ENCODE assay signal across 19 cellular contexts in genomic region chr3:47000198-47000815, GRCh38. TPM values are rescaled to one million over a fixed set of nuclear protein-coding genes. Genes with fewer than 3 reads are reported as not detected.
A peak's percentile ranks its signal among the peaks of the same experiment; 100 is the strongest.
DNase-seq lines count a peak whose midpoint lies in the region; ATAC-seq and TF ChIP-seq lines count a peak whose summit lies in the region.
"Had no signal": no experiment of that assay in that cellular context is flagged by ENCODE, and none has a peak within 500 bp of the region (broad histone marks: within the 10 kb centered on the region; RNA-seq: fewer than 3 reads in every experiment).

No MANE protein-coding gene starts in this region.

- no peak overlapping the region for H4K8ac ChIP-seq in IMR-90 (ENCODE audit: low read depth in 2 of 2, low read length in 2 of 2)

- no peak overlapping the region for H2BK20ac ChIP-seq in IMR-90 (ENCODE audit: low read depth, low read length)

- H2AK9ac ChIP-seq in IMR-90 (replicated peaks; ENCODE audit: low read depth, low read length, poor library complexity) = peak overlapping the region; percentile 34

- H3K36me3 Mint-ChIP-seq in progenitor cell of endocrine pancreas (ENCODE audit: insufficient read depth) = peaks cover 12% of the 10 kb centered on the region

- H3K27ac Mint-ChIP-seq in progenitor cell of endocrine pancreas = peak overlapping the region; percentile 45
- H3K27ac Mint-ChIP-seq: activated B cell treated with CpG ODN at 0.5 μM for 24 hours; activated naive CD8-positive, alpha-beta T cell treated with anti-CD3 and anti-CD28 coated beads, Interleukin-2, amount 10 ng/mL, durations not matched to agents 7 days and 5 days had no signal

- H2AK5ac ChIP-seq in IMR-90 (ENCODE audit: low read depth, low read length) = peak overlapping the region; percentile 57

- in situ Hi-C loops in IMR-90 (cut with MboI; ENCODE audit: low sequenced_read_pairs) = no loop called here

- H3K4ac ChIP-seq in IMR-90 (ENCODE audit: low read depth, low read length) = 0 out of 2 replicates have a peak overlapping the region, but pooled peaks have one; percentile 7

- CTCF ChIA-PET in SK-N-SH (lab: Yijun Ruan, JAX) = interaction anchor here (0.7 to 4.8 kb wide), 5 partner anchors 20 to 283 kb away, joined by 3 to 44 read pairs (median 12); partner anchors contain the start of gene NBEAL2
- CTCF ChIA-PET in IMR-90 (lab: Yijun Ruan, JAX) = no interaction called here

- no peaks in the 10 kb centered on the region for H3K79me1 ChIP-seq in IMR-90 (ENCODE audit: low read depth in 1 of 2, low read length in 2 of 2)

- H4K20me1 ChIP-seq in SK-N-SH (ENCODE audit: insufficient read depth) (no peaks in the 10 kb centered on the region), IMR-90 (ENCODE audit: insufficient read depth, low read length) (no peaks in the 10 kb centered on the region)

- POLR2A ChIA-PET in SK-N-SH (lab: Yijun Ruan, JAX) (interaction anchor here (0.6 kb wide), 1 partner anchor 80 kb away, joined by 3 read pairs; no protein-coding TSS in a partner anchor), IMR-90 (lab: Charles Lee; ENCODE audit: unreplicated experiment) (no interaction called here)

- H3K79me2 ChIP-seq in SK-N-SH (ENCODE audit: insufficient read depth) = no peaks in the 10 kb centered on the region

- BruUV-seq in IMR-90 (replicated peaks; lab: Mats Ljungman, UMichigan) = no TSS peak

- intact Hi-C loops in IMR-90 (cut with micrococcal nuclease) = no loop called here

- H2AFZ ChIP-seq in SK-N-SH (ENCODE audit: low read depth) (no peak overlapping the region), IMR-90 (replicated peaks; ENCODE audit: low read length, poor library complexity) (no peak overlapping the region)

- H3K9me1 ChIP-seq in IMR-90 (ENCODE audit: insufficient read depth, low read length) = peaks cover 6% of the 10 kb centered on the region; the same call in 1 of the 2 replicates

- H3K9ac ChIP-seq in SK-N-SH (no peak overlapping the region), IMR-90 (ENCODE audit: low read depth, low read length) (no peak overlapping the region)

- H3K9me3 Mint-ChIP-seq in progenitor cell of endocrine pancreas (ENCODE audit: low read depth) = no peaks in the 10 kb centered on the region
- H3K9me3 Mint-ChIP-seq: activated B cell treated with CpG ODN at 0.5 μM for 24 hours; activated naive CD8-positive, alpha-beta T cell treated with anti-CD3 and anti-CD28 coated beads, Interleukin-2, amount 10 ng/mL, durations not matched to agents 7 days and 5 days; naive thymus-derived CD8-positive, alpha-beta T cell had no signal

- DNase-seq in SK-N-SH (peak; percentile 13), IMR-90 (peak; percentile 46), progenitor cell of endocrine pancreas (ENCODE audit: low spot score, unreplicated experiment) (no peak), suprapubic skin (ENCODE audit: low spot score in 2 of 2) (no peak), amygdala (lab: John Stamatoyannopoulos, UW) (no peak), SIG-M5 treated with dmso at 0.1 percent for 504 hours (lab: John Stamatoyannopoulos, UW; ENCODE audit: unreplicated experiment) (no peak)
- DNase-seq in effector memory CD4-positive, alpha-beta T cell = no peak
- DNase-seq: activated B cell treated with CpG ODN at 0.5 μM for 24 hours; activated CD8-positive, alpha-beta memory T cell treated with anti-CD3 and anti-CD28 coated beads, Interleukin-2, amount 50 U/mL, for 48 hours; activated naive CD8-positive, alpha-beta T cell treated with anti-CD3 and anti-CD28 coated beads, Interleukin-2, amount 10 ng/mL, durations not matched to agents 7 days and 5 days; NCI-H1105 treated with DMSO at 0.1 percent for 48 hours; NCI-H2227 treated with DMSO at 0.1 percent for 48 hours; SW 1271 had no signal

- H3K27ac ChIP-seq in SK-N-SH (ENCODE audit: low read depth in 2 of 2, low read length in 1 of 2) = no peak overlapping the region
- no peak overlapping the region for H3K27ac ChIP-seq in IMR-90 (ENCODE audit: insufficient read depth, low read length)
- peak overlapping the region; percentile 12 for H3K27ac ChIP-seq in effector memory CD4-positive, alpha-beta T cell (ENCODE audit: insufficient read depth, low read length, poor library complexity, severe bottlenecking)
- H3K27ac ChIP-seq in suprapubic skin = no peak overlapping the region
- H3K27ac ChIP-seq: A549, heart left ventricle, left lung had no signal

- no peak overlapping the region for H3K4me3 ChIP-seq in SK-N-SH (ENCODE audit: low read depth in 2 of 2, low read length in 1 of 2)
- H3K4me3 ChIP-seq in IMR-90 (ENCODE audit: insufficient read depth, low read depth, low read length) = no peak overlapping the region
- no peak overlapping the region for H3K4me3 ChIP-seq in effector memory CD4-positive, alpha-beta T cell (ENCODE audit: insufficient read depth, low read depth, low read length, poor library complexity, severe bottlenecking)
- no peak overlapping the region for H3K4me3 ChIP-seq in suprapubic skin
- H3K4me3 ChIP-seq: A549, heart left ventricle, left lung had no signal

- no peak overlapping the region for H4K91ac ChIP-seq in IMR-90 (ENCODE audit: insufficient read depth, low read depth, low read length)

- H3K4me2 ChIP-seq in SK-N-SH = no peak overlapping the region
- H3K4me2 ChIP-seq in IMR-90 (ENCODE audit: low read depth, low read length) = no peak overlapping the region
- H3K4me2 ChIP-seq: A549 had no signal

- no peak for ATAC-seq in SK-N-SH treated with all-trans-retinoic acid at 6 μM for 48 hours
- ATAC-seq in IMR-90 (ENCODE audit: low read depth) = peak; percentile 55
- ATAC-seq: A549; heart left ventricle; left lung; naive thymus-derived CD8-positive, alpha-beta T cell; right cardiac atrium had no signal

- H3K4me1 ChIP-seq in SK-N-SH (ENCODE audit: control insufficient read depth in 1 of 2, insufficient read depth in 2 of 2, low read depth in 1 of 2, low read length in 1 of 2) (peaks cover 0 to 2% of the 10 kb centered on the region in 2 experiments; a peak in 1 of 4 replicates), IMR-90 (ENCODE audit: control insufficient read depth, insufficient read depth, low read length) (peaks cover 5% of the 10 kb centered on the region; the same call in 1 of the 2 replicates), suprapubic skin (no peaks in the 10 kb centered on the region)
- H3K4me1 ChIP-seq in effector memory CD4-positive, alpha-beta T cell (ENCODE audit: control insufficient read depth, insufficient read depth, low read length, poor library complexity, severe bottlenecking) = peaks cover 15% of the 10 kb centered on the region

- TF ChIP-seq POLR2A in IMR-90 (IDR thresholded peaks at IDR 0.05; ENCODE audit: low read depth, low read length) (no peak), suprapubic skin (IDR thresholded peaks at IDR 0.05) (no peak)

- H3K9me3 ChIP-seq in SK-N-SH = no peaks in the 10 kb centered on the region
- H3K9me3 ChIP-seq in IMR-90 (ENCODE audit: control insufficient read depth, insufficient read depth, low read length) = no peaks in the 10 kb centered on the region
- H3K9me3 ChIP-seq in effector memory CD4-positive, alpha-beta T cell (ENCODE audit: control insufficient read depth, low read length) = no peaks in the 10 kb centered on the region
- no peaks in the 10 kb centered on the region for H3K9me3 ChIP-seq in suprapubic skin
- H3K9me3 ChIP-seq: A549, heart left ventricle, left lung had no signal

- no peak overlapping the region for H4K5ac ChIP-seq in IMR-90 (ENCODE audit: low read depth, low read length)

- no peak for TF ChIP-seq EP300 in SK-N-SH (IDR thresholded peaks at IDR 0.05; ENCODE audit: borderline replicate concordance in 1 of 2, low read depth in 1 of 2, low read length in 1 of 2)
- no peak for TF ChIP-seq EP300 in suprapubic skin (IDR thresholded peaks at IDR 0.05)

- no peaks in the 10 kb centered on the region for H3F3A ChIP-seq in SK-N-SH (replicated peaks; ENCODE audit: insufficient read depth)

- H2BK15ac ChIP-seq in IMR-90 (ENCODE audit: low read depth, low read length) = no peak overlapping the region

- peaks cover 4% of the 10 kb centered on the region for H3K4me1 Mint-ChIP-seq in progenitor cell of endocrine pancreas (ENCODE audit: low read depth)

- no peak for TF ChIP-seq CTCF in SK-N-SH (IDR thresholded peaks at IDR 0.05)
- TF ChIP-seq CTCF in IMR-90 (conservative IDR thresholded peaks at IDR 0.05; ENCODE audit: low read depth, low read length) = no peak
- no peak for TF ChIP-seq CTCF in progenitor cell of endocrine pancreas (IDR thresholded peaks at IDR 0.05; ENCODE audit: unreplicated experiment)
- TF ChIP-seq CTCF in suprapubic skin (IDR thresholded peaks at IDR 0.05) = no peak

- no peak overlapping the region for H3K56ac ChIP-seq in IMR-90 (ENCODE audit: extremely low read depth, insufficient read depth, low read length)

- H3K23ac ChIP-seq in IMR-90 (ENCODE audit: low read depth, low read length) = no peak overlapping the region

- H3K14ac ChIP-seq in IMR-90 (replicated peaks; ENCODE audit: low read depth, low read length) = no peak overlapping the region

- H2BK120ac ChIP-seq in IMR-90 (ENCODE audit: low read depth, low read length) = no peak overlapping the region

- 97% methylated on average over 10 of the region's 10 CpGs for WGBS in SK-N-SH (ENCODE audit: low lambda C conversion rate)
- 96% methylated on average over 4 of the region's 10 CpGs; no CpG with 5 or more reads in 1 of the 2 experiments for WGBS in IMR-90 (ENCODE audit: extremely low coverage in 2 of 2, insufficient read length in 1 of 2), 2 experiments
- WGBS in suprapubic skin = 100% methylated on average over 9 of the region's 10 CpGs

- H3K27me3 Mint-ChIP-seq in progenitor cell of endocrine pancreas = no peaks in the 10 kb centered on the region
- H3K27me3 Mint-ChIP-seq: activated B cell treated with CpG ODN at 0.5 μM for 24 hours; activated naive CD8-positive, alpha-beta T cell treated with anti-CD3 and anti-CD28 coated beads, Interleukin-2, amount 10 ng/mL, durations not matched to agents 7 days and 5 days; naive thymus-derived CD8-positive, alpha-beta T cell had no signal

- H3K9me2 ChIP-seq in SK-N-SH = no peaks in the 10 kb centered on the region

- H3K4me3 Mint-ChIP-seq in progenitor cell of endocrine pancreas (ENCODE audit: low read depth) = no peak overlapping the region
- H3K4me3 Mint-ChIP-seq: activated B cell treated with CpG ODN at 0.5 μM for 24 hours; activated naive CD8-positive, alpha-beta T cell treated with anti-CD3 and anti-CD28 coated beads, Interleukin-2, amount 10 ng/mL, durations not matched to agents 7 days and 5 days; naive thymus-derived CD8-positive, alpha-beta T cell had no signal

- H2BK5ac ChIP-seq in IMR-90 (ENCODE audit: low read depth, low read length, poor library complexity, severe bottlenecking) = no peak overlapping the region

- dilution Hi-C loops in IMR-90 (cut with HindIII; ENCODE audit: low sequenced_read_pairs, unreplicated experiment) = no loop called here

- H3K36me3 ChIP-seq in SK-N-SH (replicated peaks in 1 of 2; ENCODE audit: control insufficient read depth in 1 of 2, insufficient read depth in 2 of 2, low read length in 1 of 2) (peaks cover 0 to 7% of the 10 kb centered on the region in 2 experiments), IMR-90 (ENCODE audit: control insufficient read depth, insufficient read depth, low read length) (peaks cover 4% of the 10 kb centered on the region; the same call in 1 of the 2 replicates), suprapubic skin (peaks cover 89% of the 10 kb centered on the region)
- H3K36me3 ChIP-seq in effector memory CD4-positive, alpha-beta T cell (ENCODE audit: control insufficient read depth, insufficient read depth, low read length) = peaks cover 94% of the 10 kb centered on the region

- H3K27me3 ChIP-seq in SK-N-SH (ENCODE audit: insufficient read depth) (no peaks in the 10 kb centered on the region), IMR-90 (ENCODE audit: control insufficient read depth, insufficient read depth, low read length) (no peaks in the 10 kb centered on the region), suprapubic skin (no peaks in the 10 kb centered on the region)
- H3K27me3 ChIP-seq in effector memory CD4-positive, alpha-beta T cell (replicated peaks; ENCODE audit: control insufficient read depth, insufficient read depth, low read length, poor library complexity, severe bottlenecking) = no peaks in the 10 kb centered on the region
- H3K27me3 ChIP-seq: heart left ventricle, left lung had no signal

- TF ChIP-seq RAD21 in SK-N-SH (IDR thresholded peaks at IDR 0.05; ENCODE audit: low read length) (no peak), IMR-90 (IDR thresholded peaks at IDR 0.05; ENCODE audit: low read length) (no peak)

- no peak overlapping the region for H3K18ac ChIP-seq in IMR-90 (ENCODE audit: low read depth, low read length)

RNA-seq across cellular contexts. Expression of gene NBEAL2, which starts 20.8 kb away (rescaled TPM):
- 15.5 and 20.3 TPM in 2 replicates for polyA plus RNA-seq in SK-N-SH (2012; rRNA removed)
- polyA plus RNA-seq in SK-N-SH (2012; cell fraction: cytosol; rRNA removed) = 2.6 and 5.5 TPM in 2 replicates
- 152 and 177 TPM in 2 replicates for polyA plus RNA-seq in SK-N-SH (2012; cell fraction: nucleus; rRNA removed)
- 2.2 TPM in 2 replicates for total RNA-seq in IMR-90 (2012; rRNA removed)
- 11.7 and 12.5 TPM in 2 replicates for polyA plus RNA-seq in IMR-90 (2012; rRNA removed)
- polyA plus RNA-seq in IMR-90 (2012; cell fraction: cytosol; rRNA removed) = 5.6 and 8.2 TPM in 2 replicates
- 80.3 and 267 TPM in 2 replicates for polyA plus RNA-seq in IMR-90 (2012; cell fraction: nucleus; rRNA removed; ENCODE audit: low replicate concordance)
- 292 and 320 TPM in 2 replicates for total RNA-seq in progenitor cell of endocrine pancreas
- 100 to 1,000 TPM; 317 to 865 (median 347) TPM for total RNA-seq in suprapubic skin

RNA-seq across cellular contexts. Expression of gene CCDC12, which starts 23.8 kb away (rescaled TPM):
- polyA plus RNA-seq in SK-N-SH (2012; rRNA removed) (53.2 and 105 TPM in 2 replicates), IMR-90 (2012; rRNA removed) (35.1 and 41.7 TPM in 2 replicates)
- 68.1 and 147 TPM in 2 replicates for polyA plus RNA-seq in SK-N-SH (2012; cell fraction: cytosol; rRNA removed)
- 66.6 and 79.5 TPM in 2 replicates for polyA plus RNA-seq in SK-N-SH (2012; cell fraction: nucleus; rRNA removed)
- total RNA-seq in IMR-90 (2012; rRNA removed) (15.2 and 21.7 TPM in 2 replicates), progenitor cell of endocrine pancreas (62.3 and 64.3 TPM in 2 replicates), suprapubic skin (10 to 100 TPM; 56.1 to 86.8 (median 81.6) TPM)
- polyA plus RNA-seq in IMR-90 (2012; cell fraction: cytosol; rRNA removed) = 43.9 and 71.8 TPM in 2 replicates
- 52.4 and 55.2 TPM in 2 replicates for polyA plus RNA-seq in IMR-90 (2012; cell fraction: nucleus; rRNA removed; ENCODE audit: low replicate concordance)

Comparison
In these comparisons a context has a peak if more than half of its experiments do, and no peak if none do; other contexts are left out.
1. DNase-seq: peak in SK-N-SH (single experiment) and IMR-90 (single experiment); none in effector memory CD4-positive, alpha-beta T cell (0 of 3), progenitor cell of endocrine pancreas (single experiment), suprapubic skin (0 of 2), amygdala (0 of 56) and SIG-M5 treated with dmso at 0.1 percent for 504 hours (single experiment).
2. RNA of gene NBEAL2, which starts 20.8 kb away (total RNA-seq): 317 to 865 TPM in suprapubic skin and 292 to 320 TPM in progenitor cell of endocrine pancreas; 2.2 TPM in IMR-90; every median in the first group is over 10 times any median in the second.